ENCODE assay signal across 1 cellular context in the genomic region with DNA sequence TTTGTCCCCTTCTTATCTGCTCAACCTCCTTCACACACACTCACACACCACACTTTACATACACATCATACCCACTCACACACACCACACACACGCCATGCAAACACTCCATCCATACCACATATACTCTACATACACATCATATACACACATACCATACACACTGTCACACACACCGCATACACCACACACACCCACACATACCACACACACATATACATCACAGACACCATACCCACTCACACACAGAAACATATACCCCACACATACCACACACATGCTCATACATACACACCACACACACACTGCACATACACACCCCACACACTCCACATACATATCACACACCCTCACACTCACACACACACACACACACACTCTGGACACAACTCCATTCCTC.
TF ChIP-seq lines count a peak whose summit lies in the region.

No MANE protein-coding gene starts in this region.

TF ChIP-seq in HepG2, 621 proteins besides CTCF, POLR2A, EP300 and RAD21:
- TF ChIP-seq, protein P1, sequence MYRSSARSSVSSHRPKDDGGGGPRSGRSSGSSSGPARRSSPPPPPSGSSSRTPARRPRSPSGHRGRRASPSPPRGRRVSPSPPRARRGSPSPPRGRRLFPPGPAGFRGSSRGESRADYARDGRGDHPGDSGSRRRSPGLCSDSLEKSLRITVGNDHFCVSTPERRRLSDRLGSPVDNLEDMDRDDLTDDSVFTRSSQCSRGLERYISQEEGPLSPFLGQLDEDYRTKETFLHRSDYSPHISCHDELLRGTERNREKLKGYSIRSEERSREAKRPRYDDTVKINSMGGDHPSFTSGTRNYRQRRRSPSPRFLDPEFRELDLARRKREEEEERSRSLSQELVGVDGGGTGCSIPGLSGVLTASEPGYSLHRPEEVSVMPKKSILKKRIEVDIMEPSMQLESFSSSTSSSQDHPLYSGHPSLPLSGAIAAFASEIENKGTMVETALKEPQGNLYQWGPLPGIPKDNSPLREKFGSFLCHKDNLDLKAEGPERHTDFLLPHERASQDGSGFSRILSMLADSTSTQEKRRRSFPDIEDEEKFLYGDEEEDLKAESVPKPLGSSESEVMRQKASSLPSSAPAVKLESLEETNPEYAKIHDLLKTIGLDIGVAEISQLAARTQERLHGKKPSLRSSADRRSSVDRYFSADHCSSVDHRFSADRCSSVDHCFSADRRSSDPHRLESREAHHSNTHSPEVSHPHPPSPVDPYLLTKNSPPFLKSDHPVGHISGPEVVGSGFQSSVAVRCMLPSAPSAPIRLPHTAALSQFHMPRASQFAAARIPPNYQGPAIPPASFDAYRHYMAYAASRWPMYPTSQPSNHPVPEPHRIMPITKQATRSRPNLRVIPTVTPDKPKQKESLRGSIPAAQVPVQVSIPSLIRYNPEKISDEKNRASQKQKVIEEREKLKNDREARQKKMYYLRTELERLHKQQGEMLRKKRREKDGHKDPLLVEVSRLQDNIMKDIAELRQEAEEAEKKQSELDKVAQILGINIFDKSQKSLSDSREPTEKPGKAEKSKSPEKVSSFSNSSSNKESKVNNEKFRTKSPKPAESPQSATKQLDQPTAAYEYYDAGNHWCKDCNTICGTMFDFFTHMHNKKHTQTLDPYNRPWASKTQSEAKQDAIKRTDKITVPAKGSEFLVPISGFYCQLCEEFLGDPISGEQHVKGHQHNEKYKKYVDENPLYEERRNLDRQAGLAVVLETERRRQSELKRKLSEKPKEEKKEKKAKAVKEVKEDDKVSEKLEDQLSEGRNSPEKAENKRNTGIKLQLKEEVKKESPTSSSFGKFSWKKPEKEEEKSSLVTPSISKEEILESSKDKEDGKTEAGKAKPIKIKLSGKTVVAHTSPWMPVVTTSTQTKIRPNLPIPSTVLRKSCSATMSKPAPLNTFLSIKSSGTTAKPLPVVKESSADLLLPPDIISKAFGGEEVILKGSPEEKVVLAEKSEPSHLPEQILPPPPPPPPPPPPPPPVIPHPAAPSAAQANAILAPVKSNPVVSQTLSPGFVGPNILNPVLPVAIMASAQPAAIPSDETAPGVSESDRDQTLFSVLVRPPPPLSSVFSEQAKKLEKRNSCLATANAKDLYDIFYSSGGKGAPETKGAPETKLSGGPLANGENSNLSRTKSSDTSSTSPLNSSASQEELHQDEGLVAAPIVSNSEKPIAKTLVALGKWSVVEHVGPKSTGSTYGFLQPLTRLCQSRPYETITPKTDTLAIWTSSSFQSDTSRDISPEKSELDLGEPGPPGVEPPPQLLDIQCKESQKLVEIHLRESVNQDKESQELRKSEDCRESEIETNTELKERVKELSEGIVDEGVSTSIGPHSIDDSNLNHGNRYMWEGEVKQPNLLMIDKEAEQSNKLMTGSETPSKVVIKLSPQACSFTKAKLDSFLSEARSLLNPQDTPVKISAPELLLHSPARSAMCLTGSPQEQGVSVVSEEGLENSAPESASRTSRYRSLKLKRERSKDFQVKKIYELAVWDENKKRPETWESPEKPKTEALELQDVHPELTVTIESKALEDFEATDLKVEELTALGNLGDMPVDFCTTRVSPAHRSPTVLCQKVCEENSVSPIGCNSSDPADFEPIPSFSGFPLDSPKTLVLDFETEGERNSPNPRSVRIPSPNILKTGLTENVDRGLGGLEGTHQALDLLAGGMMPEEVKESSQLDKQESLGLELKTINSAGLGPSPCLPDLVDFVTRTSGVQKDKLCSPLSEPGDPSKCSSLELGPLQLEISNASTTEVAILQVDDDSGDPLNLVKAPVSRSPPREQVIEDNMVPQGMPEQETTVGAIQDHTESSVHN (CRISPR knock-in tag; IDR thresholded peaks at IDR 0.05) = no peak
- TF ChIP-seq ZNF124 (CRISPR knock-in tag; IDR thresholded peaks at IDR 0.05) (no peak), TRAFD1 (CRISPR knock-in tag; IDR thresholded peaks at IDR 0.05; ENCODE audit: borderline replicate concordance) (no peak), CREB1 (IDR thresholded peaks at IDR 0.05) (peak; percentile 2; the same call in 1 of the 2 replicates), CREB1 (CRISPR knock-in tag; IDR thresholded peaks at IDR 0.05) (no peak)
